8 cellular contexts compared by ENCODE assay signal in genomic region chr10:30671011-30671616, GRCh38. TPM values are rescaled to one million over a fixed set of nuclear protein-coding genes. Genes with fewer than 3 reads are reported as not detected.
DNase-seq lines count a peak whose midpoint lies in the region; ATAC-seq lines count a peak whose summit lies in the region.

No MANE protein-coding gene starts in this region.

- peaks cover 11% of the 10 kb centered on the region for H3K27me3 Mint-ChIP-seq in activated naive CD8-positive, alpha-beta T cell

- no peak overlapping the region for H3K27ac Mint-ChIP-seq in activated naive CD8-positive, alpha-beta T cell

- H3K4me3 Mint-ChIP-seq in activated naive CD8-positive, alpha-beta T cell, result peak overlapping the region; percentile 63

- peak; percentile 10 for DNase-seq in activated CD4-positive, alpha-beta T cell treated with anti-CD3 and anti-CD28 coated beads, Interleukin-2, amount 50 U/mL, for 1 hour
- DNase-seq in activated CD4-positive, alpha-beta T cell treated with anti-CD3 and anti-CD28 coated beads, Interleukin-2, amount 50 U/mL, for 48 hours, result no peak
- DNase-seq in NCI-H774 (lab: John Stamatoyannopoulos, UW) (peak; percentile 41), left cardiac atrium (no peak)
- no peak for DNase-seq in activated effector memory CD4-positive, alpha-beta T cell treated with anti-CD3 and anti-CD28 coated beads, Interleukin-2, amount 50 U/mL, for 16 hours

- H3K36me3 ChIP-seq in rectal smooth muscle tissue (ENCODE audit: control insufficient read depth, insufficient read depth, low read length), result no peaks in the 10 kb centered on the region

- intact Hi-C loops in left cardiac atrium (cut with DNase I), result no loop called here

- no peaks in the 10 kb centered on the region for H3K36me3 Mint-ChIP-seq in activated naive CD8-positive, alpha-beta T cell

- H3K4me1 ChIP-seq in rectal smooth muscle tissue (ENCODE audit: control insufficient read depth, insufficient read depth, low read length), result no peaks in the 10 kb centered on the region

- peaks cover 7% of the 10 kb centered on the region for H3K4me1 Mint-ChIP-seq in activated naive CD8-positive, alpha-beta T cell (ENCODE audit: low read depth)

- ATAC-seq in HG02884 (IDR thresholded peaks at IDR 0.05; ENCODE audit: unreplicated experiment) (peak; percentile 40), left cardiac atrium (peak; percentile 53 to 74)

- no peaks in the 10 kb centered on the region for H3K9me3 Mint-ChIP-seq in activated naive CD8-positive, alpha-beta T cell (ENCODE audit: low read depth)

- H3K9ac ChIP-seq in rectal smooth muscle tissue (ENCODE audit: low read length), result no peak overlapping the region

- H3K4me3 ChIP-seq in rectal smooth muscle tissue (ENCODE audit: low read length), result peak overlapping the region; percentile 4

- H3K27me3 ChIP-seq in rectal smooth muscle tissue (ENCODE audit: control insufficient read depth, insufficient read depth, low read length), result no peaks in the 10 kb centered on the region

- H3K27ac ChIP-seq in rectal smooth muscle tissue (ENCODE audit: low read depth, low read length), result no peak overlapping the region

RNA-seq across cellular contexts. Expression of gene LYZL2, which starts 41.6 kb away (rescaled TPM):
- total RNA-seq in left cardiac atrium, result not detected

Comparison
In these comparisons a context has a peak if more than half of its experiments do, and no peak if none do; other contexts are left out.
1. DNase-seq: peak in activated CD4-positive, alpha-beta T cell treated with anti-CD3 and anti-CD28 coated beads, Interleukin-2, amount 50 U/mL, for 1 hour (single experiment) and NCI-H774 (single experiment); none in activated CD4-positive, alpha-beta T cell treated with anti-CD3 and anti-CD28 coated beads, Interleukin-2, amount 50 U/mL, for 48 hours (0 of 2), left cardiac atrium (single experiment) and activated effector memory CD4-positive, alpha-beta T cell treated with anti-CD3 and anti-CD28 coated beads, Interleukin-2, amount 50 U/mL, for 16 hours (single experiment).